Comparison of ENCODE assay signal across 9 cellular contexts in genomic region chr6:122790740-122791679, GRCh38. TPM values are rescaled to one million over a fixed set of nuclear protein-coding genes. Genes with fewer than 3 reads are reported as not detected.
A peak's percentile ranks its signal among the peaks of the same experiment; 100 is the strongest.
DNase-seq lines count a peak whose midpoint lies in the region; ATAC-seq and TF ChIP-seq lines count a peak whose summit lies in the region.
"Had no signal": no experiment of that assay in that cellular context is flagged by ENCODE, and none has a peak within 500 bp of the region (broad histone marks: within the 10 kb centered on the region; RNA-seq: fewer than 3 reads in every experiment).

No MANE protein-coding gene starts in this region.

- no peaks in the 10 kb centered on the region for H3K27me3 ChIP-seq in left ventricle myocardium inferior (ENCODE audit: low read depth)
- no peaks in the 10 kb centered on the region for H3K27me3 ChIP-seq in mesenchymal stem cell (ENCODE audit: control insufficient read depth in 1 of 2, insufficient read depth in 1 of 2, low read length in 2 of 2)
- no peaks in the 10 kb centered on the region for H3K27me3 ChIP-seq in vagina

- H3K36me3 Mint-ChIP-seq in MCF 10A (ENCODE audit: insufficient read depth, unreplicated experiment): no peaks in the 10 kb centered on the region

- no peak overlapping the region for H4K91ac ChIP-seq in mesenchymal stem cell (ENCODE audit: low read length)

- POLR2A ChIA-PET in MCF 10A (lab: Yijun Ruan, JAX): interaction anchor here (0.9 to 5.3 kb wide), 8 partner anchors 9 to 320 kb away, joined by 3 to 202 read pairs (median 16); partner anchors contain the start of gene SERINC1

- DNase-seq in left ventricle myocardium inferior (no peak), Right ventricle myocardium inferior (ENCODE audit: missing footprints) (no peak), MCF 10A (ENCODE audit: unreplicated experiment) (no peak), mesenchymal stem cell (peak; percentile 71), vagina (ENCODE audit: extremely low spot score in 2 of 2) (no peak), dermis blood vessel endothelial cell (no peak)

- ATAC-seq in Right ventricle myocardium inferior: no peak
- no peak for ATAC-seq in HG02610 (IDR thresholded peaks at IDR 0.05; ENCODE audit: unreplicated experiment)
- no peak for ATAC-seq in GM18873 (IDR thresholded peaks at IDR 0.05; ENCODE audit: low FRiP score, unreplicated experiment)

- peak overlapping the region in 1 of 2 experiments; percentile 29 for H2BK12ac ChIP-seq in mesenchymal stem cell (ENCODE audit: low read length in 2 of 2)

- no peaks in the 10 kb centered on the region for H3K9me3 ChIP-seq in left ventricle myocardium inferior (replicated peaks)
- no peaks in the 10 kb centered on the region for H3K9me3 ChIP-seq in mesenchymal stem cell (ENCODE audit: control insufficient read depth, low read length)
- no peaks in the 10 kb centered on the region for H3K9me3 ChIP-seq in vagina

- H3K27ac ChIP-seq in left ventricle myocardium inferior (replicated peaks) (peak overlapping the region; percentile 96), mesenchymal stem cell (ENCODE audit: low read length, poor library complexity, severe bottlenecking) (no peak overlapping the region), vagina (peak overlapping the region; percentile 96)

- no peak overlapping the region for H2AFZ ChIP-seq in mesenchymal stem cell (ENCODE audit: low read depth, low read length)

- H3K36me3 ChIP-seq in left ventricle myocardium inferior: no peaks in the 10 kb centered on the region
- H3K36me3 ChIP-seq in mesenchymal stem cell (ENCODE audit: control insufficient read depth in 1 of 2, insufficient read depth in 2 of 2, low read depth in 1 of 2, low read length in 2 of 2): no peaks in the 10 kb centered on the region
- no peaks in the 10 kb centered on the region for H3K36me3 ChIP-seq in vagina

- BruUV-seq in MCF 10A (replicated peaks; lab: Mats Ljungman, UMichigan): no TSS peak

- no peak overlapping the region for H2BK120ac ChIP-seq in mesenchymal stem cell (ENCODE audit: low read depth, low read length)

- TF ChIP-seq CTCF in left ventricle myocardium inferior (IDR thresholded peaks at IDR 0.05; ENCODE audit: borderline replicate concordance) (no peak), MCF 10A (IDR thresholded peaks at IDR 0.05; ENCODE audit: unreplicated experiment) (no peak), vagina (IDR thresholded peaks at IDR 0.05) (no peak)

- H3K9me3 Mint-ChIP-seq in MCF 10A (ENCODE audit: unreplicated experiment): no peaks in the 10 kb centered on the region

- no peak overlapping the region for H3K23ac ChIP-seq in mesenchymal stem cell (ENCODE audit: low read length in 2 of 2)

- no peak overlapping the region for H2BK5ac ChIP-seq in mesenchymal stem cell (ENCODE audit: low read depth, low read length, poor library complexity, severe bottlenecking)

- H3K9ac ChIP-seq in mesenchymal stem cell (ENCODE audit: low read length): peak overlapping the region; percentile 90

- no peak overlapping the region for H3K4me2 ChIP-seq in mesenchymal stem cell (ENCODE audit: low read length, poor library complexity, severe bottlenecking)

- no peak overlapping the region for H3K18ac ChIP-seq in mesenchymal stem cell (ENCODE audit: low read depth in 1 of 2, low read length in 2 of 2)

- H3K4me1 Mint-ChIP-seq in MCF 10A (ENCODE audit: insufficient read depth, unreplicated experiment): peaks cover 15% of the 10 kb centered on the region

- peak overlapping the region; percentile 80 for H3K27ac Mint-ChIP-seq in MCF 10A (ENCODE audit: low read depth, unreplicated experiment)

- H2BK15ac ChIP-seq in mesenchymal stem cell (ENCODE audit: low read depth, poor library complexity, severe bottlenecking): no peak overlapping the region

- no peaks in the 10 kb centered on the region for H3K27me3 Mint-ChIP-seq in MCF 10A (ENCODE audit: insufficient read depth, unreplicated experiment)

- peaks cover 8% of the 10 kb centered on the region for H3K79me1 ChIP-seq in mesenchymal stem cell (replicated peaks; ENCODE audit: low read length, poor library complexity, severe bottlenecking)

- H3K4ac ChIP-seq in mesenchymal stem cell (ENCODE audit: low read depth in 1 of 2, low read length in 2 of 2): no peak overlapping the region

- H3K4me1 ChIP-seq in left ventricle myocardium inferior (peaks cover 30% of the 10 kb centered on the region), mesenchymal stem cell (ENCODE audit: control insufficient read depth, insufficient read depth, low read depth, low read length) (peaks cover 6% of the 10 kb centered on the region), vagina (peaks cover 55% of the 10 kb centered on the region)

- H4K8ac ChIP-seq in mesenchymal stem cell (ENCODE audit: low read length): no peak overlapping the region

- peak overlapping the region; percentile 31 for H2AK5ac ChIP-seq in mesenchymal stem cell (ENCODE audit: low read length, severe bottlenecking)

- TF ChIP-seq POLR2A in vagina (IDR thresholded peaks at IDR 0.05): no peak

- intact Hi-C loops in left ventricle myocardium inferior (cut with micrococcal nuclease) (no loop called here), Right ventricle myocardium inferior (cut with DNase I) (no loop called here), MCF 10A (cut with micrococcal nuclease) (no loop called here), vagina (cut with DNase I) (no loop called here)

- peak overlapping the region; percentile 87 for H3K4me3 Mint-ChIP-seq in MCF 10A (ENCODE audit: unreplicated experiment)

- 59% methylated on average over 8 of the region's 10 CpGs for WGBS in mesenchymal stem cell

- CTCF ChIA-PET in MCF 10A (lab: Yijun Ruan, JAX): interaction anchor here (0.6 to 5.6 kb wide), 13 partner anchors 8 to 529 kb away, joined by 3 to 54 read pairs (median 3); no protein-coding TSS in a partner anchor

- H3K4me3 ChIP-seq in left ventricle myocardium inferior (peak overlapping the region; percentile 86), mesenchymal stem cell (ENCODE audit: insufficient read depth in 1 of 2, low read depth in 1 of 2, low read length in 2 of 2) (peak overlapping the region in 1 of 2 experiments; percentile 91), vagina (peak overlapping the region; percentile 70 to 78)

- no peak overlapping the region for H3K14ac ChIP-seq in mesenchymal stem cell (ENCODE audit: low read length in 2 of 2)

RNA-seq across cellular contexts. Expression of gene SMPDL3A, which starts 2.0 kb away (rescaled TPM):
- total RNA-seq in left ventricle myocardium inferior (3.8 TPM), Right ventricle myocardium inferior (4.5 TPM), MCF 10A (2022) (3.5 and 4.7 TPM in 2 replicates), vagina (44.7 TPM), dermis blood vessel endothelial cell (4.8 and 6.3 TPM in 2 replicates)
- 45.7 TPM for polyA plus RNA-seq in mesenchymal stem cell (2013, experiment 1 of 2)
- 47.1 TPM for polyA plus RNA-seq in mesenchymal stem cell (2013, experiment 2 of 2)

RNA-seq across cellular contexts. Expression of gene FABP7, which starts 11.5 kb away (rescaled TPM):
- not detected for total RNA-seq in left ventricle myocardium inferior
- not detected for total RNA-seq in Right ventricle myocardium inferior
- total RNA-seq in MCF 10A (2022): not detected in 2 replicates
- polyA plus RNA-seq in mesenchymal stem cell (2013, experiment 1 of 2): 0.10 TPM
- 0.12 TPM for polyA plus RNA-seq in mesenchymal stem cell (2013, experiment 2 of 2)
- total RNA-seq in vagina: not detected
- total RNA-seq in dermis blood vessel endothelial cell: not detected in 2 replicates
- total RNA-seq: LHCN-M2 had no signal
